16 cellular contexts compared by ENCODE assay signal in the genomic region with DNA sequence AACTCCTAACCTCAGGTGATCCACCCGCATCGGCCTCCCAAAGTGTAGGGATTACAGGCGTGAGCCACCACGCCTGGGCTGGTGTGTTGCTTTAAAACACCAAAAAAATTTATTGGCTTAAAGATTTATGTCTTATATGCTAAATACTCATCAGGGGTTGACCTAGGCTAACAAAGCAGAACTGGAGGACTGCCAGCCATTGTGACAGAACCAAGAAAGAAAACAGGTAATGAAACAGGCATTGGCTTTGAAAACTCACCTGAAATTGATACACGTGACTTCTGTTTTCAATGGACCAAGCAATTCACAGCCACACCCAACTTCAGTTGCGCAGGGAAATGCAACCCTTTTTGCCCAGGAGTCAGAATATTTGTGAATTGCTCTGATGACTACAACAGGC. TPM values are rescaled to one million over a fixed set of nuclear protein-coding genes. Genes with fewer than 3 reads are reported as not detected.
DNase-seq lines count a peak whose midpoint lies in the region; ATAC-seq and TF ChIP-seq lines count a peak whose summit lies in the region.
"Had no signal": no experiment of that assay in that cellular context is flagged by ENCODE, and none has a peak within 500 bp of the region (broad histone marks: within the 10 kb centered on the region; RNA-seq: fewer than 3 reads in every experiment).

No MANE protein-coding gene starts in this region.

- WGBS in body of pancreas, 2 donors: 78 to 82% methylated on average over 6 of the region's 6 CpGs

- TF ChIP-seq POLR2A in body of pancreas (IDR thresholded peaks at IDR 0.05): no peak

- H3K9me3 ChIP-seq in body of pancreas (no peaks in the 10 kb centered on the region), MM.1S (replicated peaks; ENCODE audit: insufficient read depth, low read length) (no peaks in the 10 kb centered on the region)

- peak overlapping the region; percentile 1 for H3K27ac Mint-ChIP-seq in neural crest cell (ENCODE audit: unreplicated experiment)
- H3K27ac Mint-ChIP-seq: natural killer cell had no signal

- H3K4me3 ChIP-seq in body of pancreas (no peak overlapping the region), MM.1S (ENCODE audit: low read length) (no peak overlapping the region)

- H3K79me2 ChIP-seq in MM.1S (ENCODE audit: low read length): peaks cover under 1% of the 10 kb centered on the region

- no peaks in the 10 kb centered on the region for H3F3A ChIP-seq in MM.1S (ENCODE audit: insufficient read depth, low read length)

- H4K20me1 ChIP-seq in MM.1S (ENCODE audit: insufficient read depth, low read length): no peaks in the 10 kb centered on the region

- no peaks in the 10 kb centered on the region for H3K27me3 Mint-ChIP-seq in neural crest cell (ENCODE audit: low read depth)
- H3K27me3 Mint-ChIP-seq: activated CD4-positive, alpha-beta T cell treated with anti-CD3 and anti-CD28 coated beads, Interleukin-2, amount 10 ng/mL, durations not matched to agents 7 days and 5 days; CD4-positive, CD25-positive, alpha-beta regulatory T cell had no signal

- no peak overlapping the region for H3K4me2 ChIP-seq in MM.1S (ENCODE audit: low read depth, low read length)

- H2AFZ ChIP-seq in MM.1S (ENCODE audit: low read length): no peak overlapping the region

- peaks cover 11% of the 10 kb centered on the region for H3K4me1 ChIP-seq in body of pancreas
- peaks cover 3% of the 10 kb centered on the region; the same call in 1 of the 2 replicates for H3K4me1 ChIP-seq in MM.1S (ENCODE audit: low read length)

- no peak overlapping the region for H3K4me3 Mint-ChIP-seq in neural crest cell
- H3K4me3 Mint-ChIP-seq: activated CD4-positive, alpha-beta T cell treated with anti-CD3 and anti-CD28 coated beads, Interleukin-2, amount 10 ng/mL, durations not matched to agents 7 days and 5 days; natural killer cell had no signal

- H3K36me3 ChIP-seq in body of pancreas (replicated peaks in 1 of 2; ENCODE audit: insufficient read depth in 1 of 2, low read depth in 2 of 2) (peaks cover 0 to 3% of the 10 kb centered on the region in 2 donors), MM.1S (replicated peaks; ENCODE audit: insufficient read depth, low read length) (no peaks in the 10 kb centered on the region)

- peak; percentile 13 for DNase-seq in DMS153 treated with DMSO at 0.1 percent for 48 hours (lab: John Stamatoyannopoulos, UW; ENCODE audit: unreplicated experiment)
- DNase-seq in body of pancreas: peak in 3 of 4 donors; percentile 11 to 26 (median 20)
- no peak for DNase-seq in neural crest cell (ENCODE audit: low read depth, low spot score)
- no peak for DNase-seq in AG08395 (ENCODE audit: low spot score)
- no peak for DNase-seq in MM.1S
- DNase-seq in NCI-H524 treated with DMSO at 0.1 percent for 48 hours (lab: John Stamatoyannopoulos, UW): no peak
- DNase-seq: activated CD4-positive, alpha-beta T cell treated with anti-CD3 and anti-CD28 coated beads, Interleukin-2, amount 10 ng/mL, durations not matched to agents 7 days and 5 days; CD4-positive, CD25-positive, alpha-beta regulatory T cell; central memory CD4-positive, alpha-beta T cell; foreskin keratinocyte; GOT3; left ventricle myocardium superior; natural killer cell; NCI-H2029 treated with DMSO at 0.1 percent for 48 hours had no signal

- H3K27me3 ChIP-seq in body of pancreas (no peaks in the 10 kb centered on the region), MM.1S (replicated peaks; ENCODE audit: insufficient read depth, low read length) (no peaks in the 10 kb centered on the region)
- H3K27me3 ChIP-seq: foreskin keratinocyte had no signal

- intact Hi-C loops in body of pancreas (cut with DNase I): loop anchor here (5.0 kb wide), 1 partner anchor 78 kb away; a partner anchor contains a TSS

- no peaks in the 10 kb centered on the region for H3K9me2 ChIP-seq in MM.1S (replicated peaks; ENCODE audit: insufficient read depth, low read length)

- ATAC-seq in body of pancreas (no peak), GM21526 (IDR thresholded peaks at IDR 0.05; ENCODE audit: low FRiP score, unreplicated experiment) (no peak)
- ATAC-seq: natural killer cell had no signal

- H3K27ac ChIP-seq in C4-2B (peak overlapping the region; percentile 55), body of pancreas (no peak overlapping the region), MM.1S (ENCODE audit: low read length) (no peak overlapping the region)
- H3K27ac ChIP-seq: foreskin keratinocyte had no signal

- H3K9me3 Mint-ChIP-seq in neural crest cell: no peaks in the 10 kb centered on the region
- H3K9me3 Mint-ChIP-seq: activated CD4-positive, alpha-beta T cell treated with anti-CD3 and anti-CD28 coated beads, Interleukin-2, amount 10 ng/mL, durations not matched to agents 7 days and 5 days; CD4-positive, CD25-positive, alpha-beta regulatory T cell; natural killer cell had no signal

- TF ChIP-seq CTCF in C4-2B (conservative IDR thresholded peaks at IDR 0.05) (no peak), body of pancreas (IDR thresholded peaks at IDR 0.05) (no peak), neural crest cell (conservative IDR thresholded peaks at IDR 0.05) (no peak), MM.1S (IDR thresholded peaks at IDR 0.05; ENCODE audit: low read length) (no peak)

- peaks cover 4% of the 10 kb centered on the region for H3K36me3 Mint-ChIP-seq in neural crest cell (ENCODE audit: low read depth)
- H3K36me3 Mint-ChIP-seq: natural killer cell had no signal

- H3K4me1 Mint-ChIP-seq in neural crest cell: peaks cover 6% of the 10 kb centered on the region

- H3K9ac ChIP-seq in MM.1S (ENCODE audit: low read length): no peak overlapping the region

RNA-seq across cellular contexts. Expression of a gene that starts 4.9 kb away (rescaled TPM):
- 10 to 100 TPM in 1 of 2 donors, 1 to 10 TPM in 1; 7.8 to 18.5 TPM for total RNA-seq in body of pancreas
- total RNA-seq in neural crest cell: 24.9 and 25.5 TPM in 2 replicates

RNA-seq across cellular contexts. Expression of a gene that starts 46.0 kb away (rescaled TPM):
- total RNA-seq in body of pancreas (1 to 10 TPM; 8.3 to 9.9 TPM), neural crest cell (4.5 and 5.1 TPM in 2 replicates)

RNA-seq across cellular contexts. Expression of a gene that starts 54.9 kb away (rescaled TPM):
- total RNA-seq in body of pancreas (10 to 100 TPM; 25.7 to 25.9 TPM), neural crest cell (0.68 and 0.70 TPM in 2 replicates)

RNA-seq across cellular contexts. Expression of a gene that starts 54.9 kb away (rescaled TPM):
- total RNA-seq in body of pancreas (100 to 1,000 TPM in 1 of 2 donors, 10 to 100 TPM in 1; 73.9 to 104 TPM), neural crest cell (0.44 TPM in 1 of 2 replicates, not detected in the other)

RNA-seq across cellular contexts. Expression of a gene that starts 59.7 kb away (rescaled TPM):
- total RNA-seq in body of pancreas: 100 to 1,000 TPM in 1 of 2 donors, 10 to 100 TPM in 1; 76.8 to 352 TPM
- 1.3 TPM in 1 of 2 replicates, not detected in the other for total RNA-seq in neural crest cell

Comparison
In these comparisons a context has a peak if more than half of its experiments do, and no peak if none do; other contexts are left out.
1. DNase-seq: peak in DMS153 treated with DMSO at 0.1 percent for 48 hours (single experiment) and body of pancreas (3 of 4); none in neural crest cell (single experiment), AG08395 (single experiment), MM.1S (single experiment) and NCI-H524 treated with DMSO at 0.1 percent for 48 hours (single experiment).
2. RNA of a gene that starts 54.9 kb away (total RNA-seq): 25.7 to 25.9 TPM in body of pancreas; 0.68 to 0.70 TPM in neural crest cell; every median in the first group is over 10 times any median in the second.